Comparison of ENCODE assay signal across 8 cellular contexts in genomic region chr7:5528071-5528814, GRCh38. TPM values are rescaled to one million over a fixed set of nuclear protein-coding genes. Genes with fewer than 3 reads are reported as not detected.
A peak's percentile ranks its signal among the peaks of the same experiment; 100 is the strongest.
DNase-seq lines count a peak whose midpoint lies in the region; ATAC-seq and TF ChIP-seq lines count a peak whose summit lies in the region.

No MANE protein-coding gene starts in this region.

- DNase-seq in T-helper 9 cell = peak; percentile 32
- DNase-seq in coronary artery (ENCODE audit: low spot score) = no peak
- DNase-seq in memory B cell (ENCODE audit: low spot score in 2 of 2) = peak; percentile 40 to 56
- DNase-seq in thoracic aorta (ENCODE audit: low spot score) = no peak
- no peak for DNase-seq in hepatic stellate cell (ENCODE audit: low spot score)
- no peak for DNase-seq in NCI-H1694 treated with DMSO at 0.1 percent for 48 hours (lab: John Stamatoyannopoulos, UW)

- H3K4me1 Mint-ChIP-seq in memory B cell = peaks cover 53% of the 10 kb centered on the region

- H3K27ac Mint-ChIP-seq in memory B cell = peak overlapping the region; percentile 95

- TF ChIP-seq POLR2A in GM18951 (IDR thresholded peaks at IDR 0.05; ENCODE audit: extremely low read depth, insufficient read depth, insufficient read length) = peak; percentile 55

- no peaks in the 10 kb centered on the region for H3K27me3 Mint-ChIP-seq in memory B cell

- no peaks in the 10 kb centered on the region for H3K27me3 ChIP-seq in thoracic aorta (replicated peaks; ENCODE audit: insufficient read depth)

- H3K4me3 ChIP-seq in coronary artery (peak overlapping the region; percentile 99), thoracic aorta (peak overlapping the region; percentile 78)

- no peak for ATAC-seq in memory B cell (ENCODE audit: low read depth)
- no peak for ATAC-seq in thoracic aorta (ENCODE audit: insufficient number of reproducible peaks, low FRiP score, low read depth)
- ATAC-seq in GM21619 (IDR thresholded peaks at IDR 0.05; ENCODE audit: unreplicated experiment) = no peak

- TF ChIP-seq CTCF in coronary artery (IDR thresholded peaks at IDR 0.05) = no peak
- TF ChIP-seq CTCF in thoracic aorta (IDR thresholded peaks at IDR 0.05) = no peak

- no peaks in the 10 kb centered on the region for H3K9me3 ChIP-seq in thoracic aorta

- H3K4me1 ChIP-seq in thoracic aorta (ENCODE audit: control insufficient read depth in 1 of 2, low read depth in 2 of 2) = peaks cover 9% of the 10 kb centered on the region in 2 donors

- no peaks in the 10 kb centered on the region for H3K9me3 Mint-ChIP-seq in memory B cell

- H3K36me3 Mint-ChIP-seq in memory B cell = peaks cover 30% of the 10 kb centered on the region

- H3K36me3 ChIP-seq in thoracic aorta = peaks cover 41% of the 10 kb centered on the region

- H3K27ac ChIP-seq in coronary artery = peak overlapping the region; percentile 100
- H3K27ac ChIP-seq in thoracic aorta = peak overlapping the region; percentile 97 to 100

- in situ Hi-C loops in GM18951 (cut with MboI; ENCODE audit: low sequenced_read_pairs, unreplicated experiment) = no loop called here

- peak overlapping the region; percentile 93 for H3K4me3 Mint-ChIP-seq in memory B cell

RNA-seq across cellular contexts. Expression of gene ACTB, which starts 2.2 kb away (rescaled TPM):
- over 10,000 TPM in 1 of 2 donors, 1,000 to 10,000 TPM in 1; 7,643 to 10,126 TPM for total RNA-seq in thoracic aorta

RNA-seq across cellular contexts. Expression of gene FBXL18, which starts 14.6 kb away (rescaled TPM):
- 1 to 10 TPM; 7.2 to 8.1 TPM for total RNA-seq in thoracic aorta

Comparison
In these comparisons a context has a peak if more than half of its experiments do, and no peak if none do; other contexts are left out.
1. DNase-seq: peak in T-helper 9 cell (single experiment) and memory B cell (2 of 2); none in coronary artery (single experiment), thoracic aorta (single experiment), hepatic stellate cell (single experiment) and NCI-H1694 treated with DMSO at 0.1 percent for 48 hours (single experiment).